In the genomic region with DNA sequence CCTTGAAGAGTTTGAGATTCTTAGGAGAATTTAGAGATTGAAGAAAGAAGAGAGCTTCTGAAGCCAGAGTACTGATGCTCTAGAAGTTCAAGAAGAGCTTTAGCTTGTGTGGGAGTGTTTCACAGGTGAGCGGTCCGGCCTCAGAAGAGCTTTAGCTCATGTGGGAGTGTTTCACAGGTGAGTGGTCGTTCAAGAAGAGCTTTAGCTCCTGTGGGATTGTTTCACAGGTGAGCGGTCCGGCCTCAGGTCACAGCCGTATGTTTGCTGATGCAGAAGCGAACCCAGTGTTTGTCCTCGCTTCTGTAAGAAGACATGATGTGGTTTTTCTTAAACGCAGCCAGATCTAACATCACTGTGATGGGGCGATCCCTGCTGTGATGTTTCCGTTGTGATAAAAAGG, we compare ENCODE assay signal across 14 cellular contexts.
A peak's percentile ranks its signal among the peaks of the same experiment; 100 is the strongest.
DNase-seq lines count a peak whose midpoint lies in the region; ATAC-seq and TF ChIP-seq lines count a peak whose summit lies in the region.
"Had no signal": no experiment of that assay in that cellular context is flagged by ENCODE, and none has a peak within 500 bp of the region (broad histone marks: within the 10 kb centered on the region; RNA-seq: fewer than 3 reads in every experiment).

No MANE protein-coding gene starts in this region.

- H3K4me1 ChIP-seq in right atrium auricular region, result peaks cover 0 to 37% of the 10 kb centered on the region in 2 donors
- peaks cover 14% of the 10 kb centered on the region for H3K4me1 ChIP-seq in psoas muscle
- peaks cover 10 to 27% (median 19%) of the 10 kb centered on the region in 4 donors for H3K4me1 ChIP-seq in upper lobe of left lung

- H3K27me3 Mint-ChIP-seq in endothelial cell (ENCODE audit: unreplicated experiment), result peaks cover 11% of the 10 kb centered on the region
- H3K27me3 Mint-ChIP-seq: CD4-positive, CD25-positive, alpha-beta regulatory T cell; IgD-negative memory B cell had no signal

- H3K27ac ChIP-seq in right atrium auricular region, result no peak overlapping the region
- H3K27ac ChIP-seq in psoas muscle, result peak overlapping the region; percentile 1
- H3K27ac ChIP-seq in upper lobe of left lung, result peak overlapping the region in 1 of 4 donors; percentile 77
- H3K27ac ChIP-seq: BLaER1 treated with 17β-estradiol and CSF1 and Interleukin-3, amounts not matched to agents 10 nM and 100 nM had no signal

- TF ChIP-seq POLR2A in upper lobe of left lung (IDR thresholded peaks at IDR 0.05), result no peak

- no peak for TF ChIP-seq CTCF in right atrium auricular region (IDR thresholded peaks at IDR 0.05)
- no peak for TF ChIP-seq CTCF in endothelial cell (IDR thresholded peaks at IDR 0.05; ENCODE audit: unreplicated experiment)
- TF ChIP-seq CTCF in psoas muscle (IDR thresholded peaks at IDR 0.05), result no peak
- no peak for TF ChIP-seq CTCF in upper lobe of left lung (IDR thresholded peaks at IDR 0.05)

- intact Hi-C loops in Right ventricle myocardium superior (cut with DNase I), result no loop called here
- intact Hi-C loops in psoas muscle (cut with DNase I), result no loop called here

- peak; percentile 13 for DNase-seq in Right ventricle myocardium superior
- DNase-seq in right atrium auricular region (ENCODE audit: low spot score), result no peak
- no peak for DNase-seq in endothelial cell (ENCODE audit: low spot score)
- no peak for DNase-seq in psoas muscle
- DNase-seq in upper lobe of left lung, result no peak
- no peak for DNase-seq in T-helper 1 cell
- DNase-seq: ACHN; CD4-positive, CD25-positive, alpha-beta regulatory T cell; EL; GOT3; H9 had no signal

- H3K27me3 ChIP-seq in right atrium auricular region (no peaks in the 10 kb centered on the region), psoas muscle (ENCODE audit: insufficient read depth in 3 of 3, low read length in 2 of 3) (no peaks in the 10 kb centered on the region), upper lobe of left lung (no peaks in the 10 kb centered on the region)
- H3K27me3 ChIP-seq: BLaER1 treated with 17β-estradiol and CSF1 and Interleukin-3, amounts not matched to agents 10 nM and 100 nM had no signal

- peaks cover 50% of the 10 kb centered on the region for H3K36me3 ChIP-seq in right atrium auricular region
- H3K36me3 ChIP-seq in psoas muscle (ENCODE audit: insufficient read depth in 1 of 2, low read depth in 1 of 2), result peaks cover 7 to 56% of the 10 kb centered on the region in 2 donors
- peaks cover 24 to 71% (median 46%) of the 10 kb centered on the region in 4 donors for H3K36me3 ChIP-seq in upper lobe of left lung

- H3K4me3 ChIP-seq in right atrium auricular region (no peak overlapping the region), psoas muscle (no peak overlapping the region), upper lobe of left lung (no peak overlapping the region)
- H3K4me3 ChIP-seq: BLaER1 treated with 17β-estradiol and CSF1 and Interleukin-3, amounts not matched to agents 10 nM and 100 nM had no signal

- peaks cover 52% of the 10 kb centered on the region for H3K36me3 Mint-ChIP-seq in endothelial cell (ENCODE audit: low read depth, unreplicated experiment)

- H3K27ac Mint-ChIP-seq in endothelial cell (ENCODE audit: unreplicated experiment), result peak overlapping the region; percentile 71
- H3K27ac Mint-ChIP-seq: H9, IgD-negative memory B cell had no signal

- no peak for ATAC-seq in Right ventricle myocardium superior (ENCODE audit: poor library complexity)
- ATAC-seq in psoas muscle, result no peak
- ATAC-seq in upper lobe of left lung (ENCODE audit: low FRiP score in 2 of 2), result no peak
- ATAC-seq in GM21723 (IDR thresholded peaks at IDR 0.05; ENCODE audit: unreplicated experiment), result no peak

- no peaks in the 10 kb centered on the region for H3K9me3 Mint-ChIP-seq in endothelial cell (ENCODE audit: unreplicated experiment)
- H3K9me3 Mint-ChIP-seq: CD4-positive, CD25-positive, alpha-beta regulatory T cell; H9; IgD-negative memory B cell had no signal

- no peak for TF ChIP-seq EP300 in upper lobe of left lung (IDR thresholded peaks at IDR 0.05)

- H3K9me3 ChIP-seq in right atrium auricular region, result no peaks in the 10 kb centered on the region
- H3K9me3 ChIP-seq in psoas muscle, result no peaks in the 10 kb centered on the region
- no peaks in the 10 kb centered on the region for H3K9me3 ChIP-seq in upper lobe of left lung
- H3K9me3 ChIP-seq: BLaER1 treated with 17β-estradiol and CSF1 and Interleukin-3, amounts not matched to agents 10 nM and 100 nM had no signal

- peaks cover 13% of the 10 kb centered on the region for H3K4me1 Mint-ChIP-seq in endothelial cell (ENCODE audit: unreplicated experiment)

- 91 to 95% (median 92%) methylated on average over 11 of the region's 11 CpGs for WGBS in psoas muscle, 3 donors
- WGBS in upper lobe of left lung, 2 donors, result 91 to 94% methylated on average over 11 of the region's 11 CpGs

- peak overlapping the region; percentile 24 for H3K4me3 Mint-ChIP-seq in endothelial cell (ENCODE audit: unreplicated experiment)
- H3K4me3 Mint-ChIP-seq: CD4-positive, CD25-positive, alpha-beta regulatory T cell; H9; IgD-negative memory B cell had no signal
